In genomic region chr11:38392176-38392575, GRCh38 we compare ENCODE assay signal across 14 cellular contexts.
DNase-seq lines count a peak whose midpoint lies in the region; ATAC-seq, FAIRE-seq and TF ChIP-seq lines count a peak whose summit lies in the region.
"Had no signal": no experiment of that assay in that cellular context is flagged by ENCODE, and none has a peak within 500 bp of the region (broad histone marks: within the 10 kb centered on the region; RNA-seq: fewer than 3 reads in every experiment).

No MANE protein-coding gene starts in this region.

- H3K4me3 ChIP-seq in AG04450 (ENCODE audit: low read depth, low read length) (no peak overlapping the region), RWPE2 (ENCODE audit: severe bottlenecking) (no peak overlapping the region), fibroblast of lung (replicated peaks in 1 of 4; ENCODE audit: control extremely low read depth in 1 of 4, insufficient read depth in 1 of 4, low read depth in 3 of 4, low read length in 4 of 4) (no peak overlapping the region)
- H3K4me3 ChIP-seq: GM12878 had no signal

- CTCF ChIA-PET in AG04450 (lab: Charles Lee): no interaction called here

- H3K79me2 ChIP-seq in fibroblast of lung (ENCODE audit: control insufficient read depth, insufficient read depth, low read length): no peaks in the 10 kb centered on the region

- no peak overlapping the region for H2AFZ ChIP-seq in fibroblast of lung (ENCODE audit: low read length)

- FAIRE-seq in HTR-8/SVneo (lab: Jason Lieb, UNC): no peak
- FAIRE-seq: GM12878 had no signal

- ATAC-seq in RWPE2 (ENCODE audit: low read depth): peak; percentile 80
- ATAC-seq: GM12878 had no signal

- H4K20me1 ChIP-seq in fibroblast of lung (ENCODE audit: control insufficient read depth, extremely low read depth, insufficient read depth, low read length): no peaks in the 10 kb centered on the region

- H3K4me1 ChIP-seq in RWPE2 (ENCODE audit: insufficient read depth, poor library complexity, severe bottlenecking): peaks cover 13% of the 10 kb centered on the region
- H3K4me1 ChIP-seq in fibroblast of lung (ENCODE audit: control insufficient read depth, extremely low read depth, insufficient read depth, low read length): no peaks in the 10 kb centered on the region

- no peaks in the 10 kb centered on the region for H3K36me3 ChIP-seq in RWPE2 (ENCODE audit: low read depth)
- no peaks in the 10 kb centered on the region for H3K36me3 ChIP-seq in fibroblast of lung (ENCODE audit: control insufficient read depth, insufficient read depth, low read length)

- POLR2A ChIA-PET in AG04450 (lab: Yijun Ruan, JAX): no interaction called here

- TF ChIP-seq CTCF in AG04450 (IDR thresholded peaks at IDR 0.05; ENCODE audit: low read depth, low read length) (no peak), RWPE2 (IDR thresholded peaks at IDR 0.05; ENCODE audit: poor library complexity, severe bottlenecking) (no peak), fibroblast of lung (conservative IDR thresholded peaks at IDR 0.05 in 1 of 2, IDR thresholded peaks at IDR 0.05 in 1 of 2; ENCODE audit: low read depth in 1 of 2, low read length in 2 of 2) (no peak)

- H3K4me2 ChIP-seq in fibroblast of lung (ENCODE audit: extremely low read depth, insufficient read depth, low read length): no peak overlapping the region

- no peak overlapping the region for H3K27ac ChIP-seq in AG04450 (ENCODE audit: low read depth, low read length)
- H3K27ac ChIP-seq in RWPE2 (ENCODE audit: poor library complexity, severe bottlenecking): no peak overlapping the region
- H3K27ac ChIP-seq in fibroblast of lung (ENCODE audit: insufficient read depth, low read length): no peak overlapping the region

- peak; percentile 1 for DNase-seq in AG04450 (ENCODE audit: low read depth, low spot score)
- peak; percentile 15 for DNase-seq in HTR-8/SVneo (ENCODE audit: insufficient read length, low spot score)
- DNase-seq in RWPE2 (ENCODE audit: low spot score): no peak
- peak; percentile 53 to 59 for DNase-seq in fibroblast of lung (ENCODE audit: low read depth in 2 of 2)
- DNase-seq in NCI-H128 (lab: John Stamatoyannopoulos, UW; ENCODE audit: unreplicated experiment): no peak
- DNase-seq in NCI-H2227 treated with DMSO at 0.1 percent for 48 hours (lab: John Stamatoyannopoulos, UW): no peak
- DNase-seq in SKM-1 (lab: John Stamatoyannopoulos, UW; ENCODE audit: unreplicated experiment): no peak
- no peak for DNase-seq in COLO829 (ENCODE audit: low spot score)
- DNase-seq: C1 segment of cervical spinal cord, IMR-90, NCI-H1048, NCI-H1694 treated with DMSO at 0.1 percent for 48 hours, NCI-H510A had no signal

- H3K9me3 ChIP-seq in AG04450 (ENCODE audit: control insufficient read depth, insufficient read depth, low read length) (no peaks in the 10 kb centered on the region), RWPE2 (ENCODE audit: severe bottlenecking) (no peaks in the 10 kb centered on the region), fibroblast of lung (ENCODE audit: control insufficient read depth, insufficient read depth, low read depth, low read length) (no peaks in the 10 kb centered on the region)

- H3K27me3 ChIP-seq in AG04450 (ENCODE audit: control insufficient read depth, insufficient read depth, low read length) (no peaks in the 10 kb centered on the region), RWPE2 (ENCODE audit: insufficient read depth, poor library complexity, severe bottlenecking) (no peaks in the 10 kb centered on the region), fibroblast of lung (ENCODE audit: control insufficient read depth, insufficient read depth, low read length) (no peaks in the 10 kb centered on the region)

- H3K9ac ChIP-seq in fibroblast of lung (ENCODE audit: insufficient read depth, low read length): no peak overlapping the region

Comparison
In these comparisons a context has a peak if more than half of its experiments do, and no peak if none do; other contexts are left out.
1. DNase-seq: peak in AG04450 (single experiment), HTR-8/SVneo (single experiment) and fibroblast of lung (2 of 2); none in RWPE2 (single experiment), NCI-H128 (single experiment), NCI-H2227 treated with DMSO at 0.1 percent for 48 hours (single experiment), SKM-1 (single experiment) and COLO829 (single experiment).